ENCODE assay signal across 1 cellular context in the genomic region with DNA sequence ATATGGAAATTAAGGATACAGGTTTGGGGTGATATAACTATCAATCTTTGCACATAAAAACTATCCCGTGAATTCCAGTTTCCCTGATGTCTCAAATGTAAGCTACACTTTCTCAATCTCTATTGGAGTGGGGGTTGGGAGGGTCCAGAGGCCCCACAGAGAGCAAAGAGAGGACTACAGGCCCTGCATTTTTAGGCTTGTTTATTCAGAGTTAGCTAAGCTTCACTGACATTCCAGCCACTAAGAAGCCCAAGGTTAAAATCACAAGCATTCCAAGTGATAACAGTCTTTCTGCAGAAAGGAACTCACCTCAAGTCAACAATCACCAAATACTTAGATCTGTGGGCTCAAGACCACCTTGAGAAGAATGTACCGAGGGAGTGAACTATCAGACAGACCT.
A peak's percentile ranks its signal among the peaks of the same experiment; 100 is the strongest.
TF ChIP-seq lines count a peak whose summit lies in the region.

No MANE protein-coding gene starts in this region.

TF ChIP-seq in HepG2, 621 proteins besides CTCF, POLR2A, EP300 and RAD21 (continued from another document and continues in another):
- TF ChIP-seq, protein P1, sequence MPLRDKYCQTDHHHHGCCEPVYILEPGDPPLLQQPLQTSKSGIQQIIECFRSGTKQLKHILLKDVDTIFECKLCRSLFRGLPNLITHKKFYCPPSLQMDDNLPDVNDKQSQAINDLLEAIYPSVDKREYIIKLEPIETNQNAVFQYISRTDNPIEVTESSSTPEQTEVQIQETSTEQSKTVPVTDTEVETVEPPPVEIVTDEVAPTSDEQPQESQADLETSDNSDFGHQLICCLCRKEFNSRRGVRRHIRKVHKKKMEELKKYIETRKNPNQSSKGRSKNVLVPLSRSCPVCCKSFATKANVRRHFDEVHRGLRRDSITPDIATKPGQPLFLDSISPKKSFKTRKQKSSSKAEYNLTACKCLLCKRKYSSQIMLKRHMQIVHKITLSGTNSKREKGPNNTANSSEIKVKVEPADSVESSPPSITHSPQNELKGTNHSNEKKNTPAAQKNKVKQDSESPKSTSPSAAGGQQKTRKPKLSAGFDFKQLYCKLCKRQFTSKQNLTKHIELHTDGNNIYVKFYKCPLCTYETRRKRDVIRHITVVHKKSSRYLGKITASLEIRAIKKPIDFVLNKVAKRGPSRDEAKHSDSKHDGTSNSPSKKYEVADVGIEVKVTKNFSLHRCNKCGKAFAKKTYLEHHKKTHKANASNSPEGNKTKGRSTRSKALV (CRISPR knock-in tag; IDR thresholded peaks at IDR 0.05), result no peak
- TF ChIP-seq XBP1 (CRISPR knock-in tag; IDR thresholded peaks at IDR 0.05) (no peak), SNAPC2 (CRISPR knock-in tag; IDR thresholded peaks at IDR 0.05) (no peak), KDM5B (CRISPR knock-in tag; IDR thresholded peaks at IDR 0.05; ENCODE audit: borderline replicate concordance) (no peak), ZNF432 (CRISPR knock-in tag; IDR thresholded peaks at IDR 0.05; ENCODE audit: borderline replicate concordance) (no peak), SIX1 (CRISPR knock-in tag; IDR thresholded peaks at IDR 0.05; ENCODE audit: borderline replicate concordance) (peak; percentile 29; the same call in 1 of the 2 replicates), REXO4 (CRISPR knock-in tag; IDR thresholded peaks at IDR 0.05; ENCODE audit: borderline replicate concordance) (no peak), ZNF296 (CRISPR knock-in tag; conservative IDR thresholded peaks at IDR 0.05) (no peak), PCBP2 (optimal IDR thresholded peaks at IDR 0.05; ENCODE audit: low read depth, low read length, poor library complexity, severe bottlenecking) (no peak), GFI1 (CRISPR knock-in tag; IDR thresholded peaks at IDR 0.05; ENCODE audit: borderline replicate concordance) (no peak; the same call in 1 of the 2 replicates), ELF1 (CRISPR knock-in tag; IDR thresholded peaks at IDR 0.05) (no peak), KLF11 (CRISPR knock-in tag; IDR thresholded peaks at IDR 0.05) (no peak), ZNF44 (CRISPR knock-in tag; IDR thresholded peaks at IDR 0.05) (no peak), ZNF121 (CRISPR knock-in tag; IDR thresholded peaks at IDR 0.05) (no peak), ZFP36L1 (CRISPR knock-in tag; IDR thresholded peaks at IDR 0.05) (no peak), BORCS8-MEF2B (CRISPR knock-in tag; IDR thresholded peaks at IDR 0.05) (no peak), ZSCAN12 (CRISPR knock-in tag; IDR thresholded peaks at IDR 0.05) (no peak), NCOA2 (CRISPR knock-in tag; IDR thresholded peaks at IDR 0.05) (peak; percentile 94), MATR3 (CRISPR knock-in tag; IDR thresholded peaks at IDR 0.05) (no peak), RELA (CRISPR knock-in tag; IDR thresholded peaks at IDR 0.05) (no peak), ZFP37 (CRISPR knock-in tag; IDR thresholded peaks at IDR 0.05; ENCODE audit: borderline replicate concordance) (no peak)
- TF ChIP-seq, protein P2, sequence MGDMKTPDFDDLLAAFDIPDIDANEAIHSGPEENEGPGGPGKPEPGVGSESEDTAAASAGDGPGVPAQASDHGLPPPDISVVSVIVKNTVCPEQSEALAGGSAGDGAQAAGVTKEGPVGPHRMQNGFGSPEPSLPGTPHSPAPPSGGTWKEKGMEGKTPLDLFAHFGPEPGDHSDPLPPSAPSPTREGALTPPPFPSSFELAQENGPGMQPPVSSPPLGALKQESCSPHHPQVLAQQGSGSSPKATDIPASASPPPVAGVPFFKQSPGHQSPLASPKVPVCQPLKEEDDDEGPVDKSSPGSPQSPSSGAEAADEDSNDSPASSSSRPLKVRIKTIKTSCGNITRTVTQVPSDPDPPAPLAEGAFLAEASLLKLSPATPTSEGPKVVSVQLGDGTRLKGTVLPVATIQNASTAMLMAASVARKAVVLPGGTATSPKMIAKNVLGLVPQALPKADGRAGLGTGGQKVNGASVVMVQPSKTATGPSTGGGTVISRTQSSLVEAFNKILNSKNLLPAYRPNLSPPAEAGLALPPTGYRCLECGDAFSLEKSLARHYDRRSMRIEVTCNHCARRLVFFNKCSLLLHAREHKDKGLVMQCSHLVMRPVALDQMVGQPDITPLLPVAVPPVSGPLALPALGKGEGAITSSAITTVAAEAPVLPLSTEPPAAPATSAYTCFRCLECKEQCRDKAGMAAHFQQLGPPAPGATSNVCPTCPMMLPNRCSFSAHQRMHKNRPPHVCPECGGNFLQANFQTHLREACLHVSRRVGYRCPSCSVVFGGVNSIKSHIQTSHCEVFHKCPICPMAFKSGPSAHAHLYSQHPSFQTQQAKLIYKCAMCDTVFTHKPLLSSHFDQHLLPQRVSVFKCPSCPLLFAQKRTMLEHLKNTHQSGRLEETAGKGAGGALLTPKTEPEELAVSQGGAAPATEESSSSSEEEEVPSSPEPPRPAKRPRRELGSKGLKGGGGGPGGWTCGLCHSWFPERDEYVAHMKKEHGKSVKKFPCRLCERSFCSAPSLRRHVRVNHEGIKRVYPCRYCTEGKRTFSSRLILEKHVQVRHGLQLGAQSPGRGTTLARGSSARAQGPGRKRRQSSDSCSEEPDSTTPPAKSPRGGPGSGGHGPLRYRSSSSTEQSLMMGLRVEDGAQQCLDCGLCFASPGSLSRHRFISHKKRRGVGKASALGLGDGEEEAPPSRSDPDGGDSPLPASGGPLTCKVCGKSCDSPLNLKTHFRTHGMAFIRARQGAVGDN (CRISPR knock-in tag; IDR thresholded peaks at IDR 0.05), result no peak
- TF ChIP-seq, protein P3, sequence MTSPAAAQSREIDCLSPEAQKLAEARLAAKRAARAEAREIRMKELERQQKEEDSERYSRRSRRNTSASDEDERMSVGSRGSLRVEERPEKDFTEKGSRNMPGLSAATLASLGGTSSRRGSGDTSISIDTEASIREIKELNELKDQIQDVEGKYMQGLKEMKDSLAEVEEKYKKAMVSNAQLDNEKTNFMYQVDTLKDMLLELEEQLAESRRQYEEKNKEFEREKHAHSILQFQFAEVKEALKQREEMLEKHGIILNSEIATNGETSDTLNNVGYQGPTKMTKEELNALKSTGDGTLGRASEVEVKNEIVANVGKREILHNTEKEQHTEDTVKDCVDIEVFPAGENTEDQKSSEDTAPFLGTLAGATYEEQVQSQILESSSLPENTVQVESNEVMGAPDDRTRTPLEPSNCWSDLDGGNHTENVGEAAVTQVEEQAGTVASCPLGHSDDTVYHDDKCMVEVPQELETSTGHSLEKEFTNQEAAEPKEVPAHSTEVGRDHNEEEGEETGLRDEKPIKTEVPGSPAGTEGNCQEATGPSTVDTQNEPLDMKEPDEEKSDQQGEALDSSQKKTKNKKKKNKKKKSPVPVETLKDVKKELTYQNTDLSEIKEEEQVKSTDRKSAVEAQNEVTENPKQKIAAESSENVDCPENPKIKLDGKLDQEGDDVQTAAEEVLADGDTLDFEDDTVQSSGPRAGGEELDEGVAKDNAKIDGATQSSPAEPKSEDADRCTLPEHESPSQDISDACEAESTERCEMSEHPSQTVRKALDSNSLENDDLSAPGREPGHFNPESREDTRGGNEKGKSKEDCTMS (CRISPR knock-in tag; conservative IDR thresholded peaks at IDR 0.05), result no peak
- TF ChIP-seq, protein P4, sequence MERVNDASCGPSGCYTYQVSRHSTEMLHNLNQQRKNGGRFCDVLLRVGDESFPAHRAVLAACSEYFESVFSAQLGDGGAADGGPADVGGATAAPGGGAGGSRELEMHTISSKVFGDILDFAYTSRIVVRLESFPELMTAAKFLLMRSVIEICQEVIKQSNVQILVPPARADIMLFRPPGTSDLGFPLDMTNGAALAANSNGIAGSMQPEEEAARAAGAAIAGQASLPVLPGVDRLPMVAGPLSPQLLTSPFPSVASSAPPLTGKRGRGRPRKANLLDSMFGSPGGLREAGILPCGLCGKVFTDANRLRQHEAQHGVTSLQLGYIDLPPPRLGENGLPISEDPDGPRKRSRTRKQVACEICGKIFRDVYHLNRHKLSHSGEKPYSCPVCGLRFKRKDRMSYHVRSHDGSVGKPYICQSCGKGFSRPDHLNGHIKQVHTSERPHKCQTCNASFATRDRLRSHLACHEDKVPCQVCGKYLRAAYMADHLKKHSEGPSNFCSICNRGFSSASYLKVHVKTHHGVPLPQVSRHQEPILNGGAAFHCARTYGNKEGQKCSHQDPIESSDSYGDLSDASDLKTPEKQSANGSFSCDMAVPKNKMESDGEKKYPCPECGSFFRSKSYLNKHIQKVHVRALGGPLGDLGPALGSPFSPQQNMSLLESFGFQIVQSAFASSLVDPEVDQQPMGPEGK (CRISPR knock-in tag; IDR thresholded peaks at IDR 0.05), result peak; percentile 77
- TF ChIP-seq, protein P5, sequence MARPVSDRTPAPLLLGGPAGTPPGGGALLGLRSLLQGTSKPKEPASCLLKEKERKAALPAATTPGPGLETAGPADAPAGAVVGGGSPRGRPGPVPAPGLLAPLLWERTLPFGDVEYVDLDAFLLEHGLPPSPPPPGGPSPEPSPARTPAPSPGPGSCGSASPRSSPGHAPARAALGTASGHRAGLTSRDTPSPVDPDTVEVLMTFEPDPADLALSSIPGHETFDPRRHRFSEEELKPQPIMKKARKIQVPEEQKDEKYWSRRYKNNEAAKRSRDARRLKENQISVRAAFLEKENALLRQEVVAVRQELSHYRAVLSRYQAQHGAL (CRISPR knock-in tag; IDR thresholded peaks at IDR 0.05; ENCODE audit: not compliant biosample characterization), result no peak
- TF ChIP-seq, protein P6, sequence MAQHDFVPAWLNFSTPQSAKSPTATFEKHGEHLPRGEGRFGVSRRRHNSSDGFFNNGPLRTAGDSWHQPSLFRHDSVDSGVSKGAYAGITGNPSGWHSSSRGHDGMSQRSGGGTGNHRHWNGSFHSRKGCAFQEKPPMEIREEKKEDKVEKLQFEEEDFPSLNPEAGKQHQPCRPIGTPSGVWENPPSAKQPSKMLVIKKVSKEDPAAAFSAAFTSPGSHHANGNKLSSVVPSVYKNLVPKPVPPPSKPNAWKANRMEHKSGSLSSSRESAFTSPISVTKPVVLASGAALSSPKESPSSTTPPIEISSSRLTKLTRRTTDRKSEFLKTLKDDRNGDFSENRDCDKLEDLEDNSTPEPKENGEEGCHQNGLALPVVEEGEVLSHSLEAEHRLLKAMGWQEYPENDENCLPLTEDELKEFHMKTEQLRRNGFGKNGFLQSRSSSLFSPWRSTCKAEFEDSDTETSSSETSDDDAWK (CRISPR knock-in tag; IDR thresholded peaks at IDR 0.05), result no peak
- TF ChIP-seq, protein P7, sequence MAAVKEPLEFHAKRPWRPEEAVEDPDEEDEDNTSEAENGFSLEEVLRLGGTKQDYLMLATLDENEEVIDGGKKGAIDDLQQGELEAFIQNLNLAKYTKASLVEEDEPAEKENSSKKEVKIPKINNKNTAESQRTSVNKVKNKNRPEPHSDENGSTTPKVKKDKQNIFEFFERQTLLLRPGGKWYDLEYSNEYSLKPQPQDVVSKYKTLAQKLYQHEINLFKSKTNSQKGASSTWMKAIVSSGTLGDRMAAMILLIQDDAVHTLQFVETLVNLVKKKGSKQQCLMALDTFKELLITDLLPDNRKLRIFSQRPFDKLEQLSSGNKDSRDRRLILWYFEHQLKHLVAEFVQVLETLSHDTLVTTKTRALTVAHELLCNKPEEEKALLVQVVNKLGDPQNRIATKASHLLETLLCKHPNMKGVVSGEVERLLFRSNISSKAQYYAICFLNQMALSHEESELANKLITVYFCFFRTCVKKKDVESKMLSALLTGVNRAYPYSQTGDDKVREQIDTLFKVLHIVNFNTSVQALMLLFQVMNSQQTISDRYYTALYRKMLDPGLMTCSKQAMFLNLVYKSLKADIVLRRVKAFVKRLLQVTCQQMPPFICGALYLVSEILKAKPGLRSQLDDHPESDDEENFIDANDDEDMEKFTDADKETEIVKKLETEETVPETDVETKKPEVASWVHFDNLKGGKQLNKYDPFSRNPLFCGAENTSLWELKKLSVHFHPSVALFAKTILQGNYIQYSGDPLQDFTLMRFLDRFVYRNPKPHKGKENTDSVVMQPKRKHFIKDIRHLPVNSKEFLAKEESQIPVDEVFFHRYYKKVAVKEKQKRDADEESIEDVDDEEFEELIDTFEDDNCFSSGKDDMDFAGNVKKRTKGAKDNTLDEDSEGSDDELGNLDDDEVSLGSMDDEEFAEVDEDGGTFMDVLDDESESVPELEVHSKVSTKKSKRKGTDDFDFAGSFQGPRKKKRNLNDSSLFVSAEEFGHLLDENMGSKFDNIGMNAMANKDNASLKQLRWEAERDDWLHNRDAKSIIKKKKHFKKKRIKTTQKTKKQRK (IDR thresholded peaks at IDR 0.05; ENCODE audit: low read length), result no peak
- TF ChIP-seq, protein P8, sequence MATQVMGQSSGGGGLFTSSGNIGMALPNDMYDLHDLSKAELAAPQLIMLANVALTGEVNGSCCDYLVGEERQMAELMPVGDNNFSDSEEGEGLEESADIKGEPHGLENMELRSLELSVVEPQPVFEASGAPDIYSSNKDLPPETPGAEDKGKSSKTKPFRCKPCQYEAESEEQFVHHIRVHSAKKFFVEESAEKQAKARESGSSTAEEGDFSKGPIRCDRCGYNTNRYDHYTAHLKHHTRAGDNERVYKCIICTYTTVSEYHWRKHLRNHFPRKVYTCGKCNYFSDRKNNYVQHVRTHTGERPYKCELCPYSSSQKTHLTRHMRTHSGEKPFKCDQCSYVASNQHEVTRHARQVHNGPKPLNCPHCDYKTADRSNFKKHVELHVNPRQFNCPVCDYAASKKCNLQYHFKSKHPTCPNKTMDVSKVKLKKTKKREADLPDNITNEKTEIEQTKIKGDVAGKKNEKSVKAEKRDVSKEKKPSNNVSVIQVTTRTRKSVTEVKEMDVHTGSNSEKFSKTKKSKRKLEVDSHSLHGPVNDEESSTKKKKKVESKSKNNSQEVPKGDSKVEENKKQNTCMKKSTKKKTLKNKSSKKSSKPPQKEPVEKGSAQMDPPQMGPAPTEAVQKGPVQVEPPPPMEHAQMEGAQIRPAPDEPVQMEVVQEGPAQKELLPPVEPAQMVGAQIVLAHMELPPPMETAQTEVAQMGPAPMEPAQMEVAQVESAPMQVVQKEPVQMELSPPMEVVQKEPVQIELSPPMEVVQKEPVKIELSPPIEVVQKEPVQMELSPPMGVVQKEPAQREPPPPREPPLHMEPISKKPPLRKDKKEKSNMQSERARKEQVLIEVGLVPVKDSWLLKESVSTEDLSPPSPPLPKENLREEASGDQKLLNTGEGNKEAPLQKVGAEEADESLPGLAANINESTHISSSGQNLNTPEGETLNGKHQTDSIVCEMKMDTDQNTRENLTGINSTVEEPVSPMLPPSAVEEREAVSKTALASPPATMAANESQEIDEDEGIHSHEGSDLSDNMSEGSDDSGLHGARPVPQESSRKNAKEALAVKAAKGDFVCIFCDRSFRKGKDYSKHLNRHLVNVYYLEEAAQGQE (IDR thresholded peaks at IDR 0.05; ENCODE audit: borderline replicate concordance in 1 of 2, low read depth in 1 of 2, low read length in 2 of 2), result no peak
- TF ChIP-seq, protein P9, sequence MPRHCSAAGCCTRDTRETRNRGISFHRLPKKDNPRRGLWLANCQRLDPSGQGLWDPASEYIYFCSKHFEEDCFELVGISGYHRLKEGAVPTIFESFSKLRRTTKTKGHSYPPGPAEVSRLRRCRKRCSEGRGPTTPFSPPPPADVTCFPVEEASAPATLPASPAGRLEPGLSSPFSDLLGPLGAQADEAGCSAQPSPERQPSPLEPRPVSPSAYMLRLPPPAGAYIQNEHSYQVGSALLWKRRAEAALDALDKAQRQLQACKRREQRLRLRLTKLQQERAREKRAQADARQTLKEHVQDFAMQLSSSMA (CRISPR knock-in tag; IDR thresholded peaks at IDR 0.05), result no peak
- TF ChIP-seq, protein P10, sequence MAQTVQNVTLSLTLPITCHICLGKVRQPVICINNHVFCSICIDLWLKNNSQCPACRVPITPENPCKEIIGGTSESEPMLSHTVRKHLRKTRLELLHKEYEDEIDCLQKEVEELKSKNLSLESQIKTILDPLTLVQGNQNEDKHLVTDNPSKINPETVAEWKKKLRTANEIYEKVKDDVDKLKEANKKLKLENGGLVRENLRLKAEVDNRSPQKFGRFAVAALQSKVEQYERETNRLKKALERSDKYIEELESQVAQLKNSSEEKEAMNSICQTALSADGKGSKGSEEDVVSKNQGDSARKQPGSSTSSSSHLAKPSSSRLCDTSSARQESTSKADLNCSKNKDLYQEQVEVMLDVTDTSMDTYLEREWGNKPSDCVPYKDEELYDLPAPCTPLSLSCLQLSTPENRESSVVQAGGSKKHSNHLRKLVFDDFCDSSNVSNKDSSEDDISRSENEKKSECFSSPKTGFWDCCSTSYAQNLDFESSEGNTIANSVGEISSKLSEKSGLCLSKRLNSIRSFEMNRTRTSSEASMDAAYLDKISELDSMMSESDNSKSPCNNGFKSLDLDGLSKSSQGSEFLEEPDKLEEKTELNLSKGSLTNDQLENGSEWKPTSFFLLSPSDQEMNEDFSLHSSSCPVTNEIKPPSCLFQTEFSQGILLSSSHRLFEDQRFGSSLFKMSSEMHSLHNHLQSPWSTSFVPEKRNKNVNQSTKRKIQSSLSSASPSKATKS (CRISPR knock-in tag; IDR thresholded peaks at IDR 0.05), result no peak
